ENCODE assay signal across 8 cellular contexts in the genomic region with DNA sequence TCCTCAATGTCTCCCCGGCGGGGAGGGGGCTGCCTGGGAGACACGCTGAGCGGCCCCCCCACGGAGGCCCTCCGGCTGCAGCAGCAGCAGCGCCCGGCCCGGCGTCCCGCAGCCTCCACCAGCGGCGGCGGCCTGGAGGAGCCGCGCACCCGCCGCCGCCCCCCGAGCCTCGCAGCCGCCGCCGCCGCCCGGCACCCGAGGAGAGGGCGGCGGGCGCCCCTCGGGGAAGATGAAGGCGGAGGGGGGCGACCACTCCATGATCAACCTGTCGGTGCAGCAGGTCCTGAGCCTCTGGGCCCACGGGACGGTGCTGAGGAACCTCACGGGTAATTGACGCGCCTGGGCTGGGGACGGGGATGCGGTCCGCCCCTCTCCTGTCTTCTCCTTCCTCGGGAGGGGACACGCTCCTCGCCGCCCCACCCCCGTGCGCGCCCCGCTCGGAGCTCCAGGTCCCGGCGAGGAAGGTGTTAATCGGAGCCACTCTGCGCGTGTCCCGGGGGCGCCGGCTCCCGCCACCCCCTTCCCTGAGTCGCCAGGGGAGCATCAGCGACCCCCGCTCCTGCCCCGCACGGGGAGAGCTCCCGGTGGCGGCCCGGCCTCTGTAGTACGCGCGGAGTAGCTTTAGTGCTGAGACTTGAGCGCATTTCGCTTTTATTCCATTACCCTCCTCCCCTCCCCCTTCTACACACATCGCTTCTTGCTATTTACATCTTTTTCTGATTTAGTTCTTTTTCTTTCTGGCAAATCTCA. TPM values are rescaled to one million over a fixed set of nuclear protein-coding genes. Genes with fewer than 3 reads are reported as not detected.
A peak's percentile ranks its signal among the peaks of the same experiment; 100 is the strongest.
DNase-seq lines count a peak whose midpoint lies in the region; ATAC-seq and TF ChIP-seq lines count a peak whose summit lies in the region.

No MANE protein-coding gene starts in this region.

- intact Hi-C loops in body of pancreas (cut with DNase I) = no loop called here

- peak overlapping the region; percentile 70 for H3K9ac ChIP-seq in skeletal muscle satellite cell (ENCODE audit: low read depth, low read length)

- peak overlapping the region; percentile 62 to 87 (median 79) for H3K27ac ChIP-seq in body of pancreas

- peak overlapping the region; percentile 93 for H3K4me2 ChIP-seq in skeletal muscle satellite cell (ENCODE audit: low read length)

- H3K4me3 ChIP-seq in body of pancreas = peak overlapping the region; percentile 75 to 76
- H3K4me3 ChIP-seq in iPS-18c (ENCODE audit: insufficient read depth, low read depth, low read length) = peak overlapping the region; percentile 79
- H3K4me3 ChIP-seq in skeletal muscle satellite cell (ENCODE audit: low read length) = peak overlapping the region; percentile 81

- H3K36me3 ChIP-seq in body of pancreas (replicated peaks in 1 of 2; ENCODE audit: insufficient read depth in 1 of 2, low read depth in 2 of 2) = no peaks in the 10 kb centered on the region
- H3K36me3 ChIP-seq in skeletal muscle satellite cell (ENCODE audit: insufficient read depth, low read length) = no peaks in the 10 kb centered on the region

- H3K9me3 ChIP-seq in body of pancreas = no peaks in the 10 kb centered on the region
- H3K9me3 ChIP-seq in iPS-18c (ENCODE audit: control insufficient read depth, insufficient read depth, low read length) = no peaks in the 10 kb centered on the region
- H3K9me3 ChIP-seq in skeletal muscle satellite cell (replicated peaks; ENCODE audit: low read length) = no peaks in the 10 kb centered on the region

- POLR2A ChIA-PET in T-cell (lab: Charles Lee) = interaction anchor here in 1 of 2 donors (0.5 kb wide), 1 partner anchor 33 kb away, joined by 3 read pairs; no protein-coding TSS in a partner anchor

- no peaks in the 10 kb centered on the region for H3K9me3 Mint-ChIP-seq in T-cell

- no peaks in the 10 kb centered on the region for H3K36me3 Mint-ChIP-seq in T-cell

- H3K27me3 ChIP-seq in body of pancreas (no peaks in the 10 kb centered on the region), skeletal muscle satellite cell (ENCODE audit: control insufficient read depth, insufficient read depth, low read length) (no peaks in the 10 kb centered on the region)

- CTCF ChIA-PET in T-cell (lab: Charles Lee) = no interaction called here

- ATAC-seq in GM19328 (IDR thresholded peaks at IDR 0.05; ENCODE audit: unreplicated experiment) (peak; percentile 15), HG03439 (IDR thresholded peaks at IDR 0.05; ENCODE audit: unreplicated experiment) (peak; percentile 24), T-cell (replicated peaks in 1 of 4) (peak; percentile 5 to 24 (median 22)), body of pancreas (peak; percentile 16)

- TF ChIP-seq POLR2A in body of pancreas (IDR thresholded peaks at IDR 0.05) = peak; percentile 8 to 75 (median 71)

- H3K4me1 ChIP-seq in body of pancreas (peaks cover 19% of the 10 kb centered on the region), skeletal muscle satellite cell (ENCODE audit: control insufficient read depth, insufficient read depth, low read length) (peaks cover 3% of the 10 kb centered on the region)

- peak; percentile 30 for DNase-seq in CD1c-positive myeloid dendritic cell (ENCODE audit: extremely low spot score)
- DNase-seq in T-cell = peak in 25 of 34 experiments; percentile 0 to 37 (median 9)
- DNase-seq in body of pancreas = peak; percentile 24 to 52 (median 35)
- DNase-seq in NCI-H226 = no peak

- TF ChIP-seq CTCF in body of pancreas (IDR thresholded peaks at IDR 0.05) = no peak

- peak overlapping the region in 1 of 2 donors; percentile 36 for H3K27ac Mint-ChIP-seq in T-cell

- 1 to 2% methylated on average over 32 to 71 of the region's 74 CpGs for WGBS in body of pancreas, 2 donors

- H3K27me3 Mint-ChIP-seq in T-cell = peaks cover 0 to 8% of the 10 kb centered on the region in 2 donors

- peak overlapping the region; percentile 75 to 86 (median 80) for H3K4me3 Mint-ChIP-seq in T-cell

- peaks cover 17 to 22% (median 19%) of the 10 kb centered on the region in 3 donors for H3K4me1 Mint-ChIP-seq in T-cell

RNA-seq across cellular contexts. Expression of gene TMEM170B, which starts 0.7 kb away (rescaled TPM):
- total RNA-seq in T-cell (1 to 10 TPM; 1.4 to 2.4 (median 1.9) TPM), body of pancreas (1 to 10 TPM; 3.0 to 3.6 TPM)
- total RNA-seq in skeletal muscle satellite cell (2012; rRNA removed) = 1.0 and 1.3 TPM in 2 replicates
